ENCODE assay signal across 8 cellular contexts in the genomic region with DNA sequence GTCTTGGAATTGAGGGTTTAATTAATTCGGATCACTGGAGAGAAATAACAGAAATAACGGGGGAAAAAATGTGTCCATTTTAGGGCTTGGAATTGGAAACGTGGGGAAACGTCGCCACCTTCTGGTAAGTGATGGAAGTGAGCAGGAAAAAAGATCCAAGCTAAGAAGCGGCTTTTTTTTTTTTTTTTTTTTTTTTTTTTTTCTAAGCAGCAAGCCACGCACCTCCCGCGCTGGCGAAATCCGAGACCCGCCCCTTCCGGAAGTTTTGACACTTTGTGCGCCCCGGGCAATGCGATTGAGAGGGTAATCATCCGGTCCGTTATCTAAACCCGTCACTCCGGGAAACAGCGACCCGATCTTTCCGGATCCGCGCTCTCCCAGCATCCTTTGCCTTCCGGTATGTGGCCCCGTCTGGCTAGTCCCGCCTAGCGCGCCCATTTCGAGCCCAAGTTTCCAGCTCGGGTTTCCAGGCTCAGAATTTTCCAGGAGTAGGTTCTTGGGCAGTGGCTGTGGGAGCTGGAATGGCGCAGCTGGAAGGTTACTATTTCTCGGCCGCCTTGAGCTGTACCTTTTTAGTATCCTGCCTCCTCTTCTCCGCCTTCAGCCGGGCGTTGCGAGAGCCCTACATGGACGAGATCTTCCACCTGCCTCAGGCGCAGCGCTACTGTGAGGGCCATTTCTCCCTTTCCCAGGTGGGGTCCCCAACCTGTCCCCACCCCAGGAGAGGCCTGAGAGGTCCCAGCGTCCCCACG.
DNase-seq lines count a peak whose midpoint lies in the region; ATAC-seq and FAIRE-seq lines count a peak whose summit lies in the region.

A gene with protein sequence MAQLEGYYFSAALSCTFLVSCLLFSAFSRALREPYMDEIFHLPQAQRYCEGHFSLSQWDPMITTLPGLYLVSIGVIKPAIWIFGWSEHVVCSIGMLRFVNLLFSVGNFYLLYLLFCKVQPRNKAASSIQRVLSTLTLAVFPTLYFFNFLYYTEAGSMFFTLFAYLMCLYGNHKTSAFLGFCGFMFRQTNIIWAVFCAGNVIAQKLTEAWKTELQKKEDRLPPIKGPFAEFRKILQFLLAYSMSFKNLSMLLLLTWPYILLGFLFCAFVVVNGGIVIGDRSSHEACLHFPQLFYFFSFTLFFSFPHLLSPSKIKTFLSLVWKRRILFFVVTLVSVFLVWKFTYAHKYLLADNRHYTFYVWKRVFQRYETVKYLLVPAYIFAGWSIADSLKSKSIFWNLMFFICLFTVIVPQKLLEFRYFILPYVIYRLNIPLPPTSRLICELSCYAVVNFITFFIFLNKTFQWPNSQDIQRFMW (plus strand): TSS at position 418 of the 752 bp plus-strand sequence. CDS start 104 bp downstream, at position 522.

- FAIRE-seq in islet of Langerhans (lab: Jason Lieb, UNC): peak; percentile 99

- DNase-seq in AG20443 (ENCODE audit: low spot score) (peak; percentile 93), NCI-H446 (lab: John Stamatoyannopoulos, UW) (peak; percentile 96 to 98), cerebellar cortex (ENCODE audit: low spot score) (peak; percentile 98)
- DNase-seq in activated CD4-positive, CD25-positive, alpha-beta regulatory T cell treated with anti-CD3 and anti-CD28 coated beads, Interleukin-2, amount 50 U/mL, for 16 hours (ENCODE audit: low read depth, low spot score): peak; percentile 97
- DNase-seq in stimulated activated CD4-positive, alpha-beta T cell treated with anti-CD3 and anti-CD28 coated beads, Interleukin-12 subunit alpha, Interleukin-12 subunit beta, amount 100 ng/mL, for 4 hours: peak; percentile 90

- ATAC-seq in GM19025 (IDR thresholded peaks at IDR 0.05; ENCODE audit: low read depth, unreplicated experiment) (peak; percentile 100), HG03342 (IDR thresholded peaks at IDR 0.05; ENCODE audit: unreplicated experiment) (peak; percentile 100)

Comparison
In these comparisons a context has a peak if more than half of its experiments do, and no peak if none do; other contexts are left out.
1. Peak in every context shown above with its lines: DNase-seq and ATAC-seq.